In genomic region chr17:65055708-65056638, GRCh38 we compare ENCODE assay signal across 8 cellular contexts. TPM values are rescaled to one million over a fixed set of nuclear protein-coding genes. Genes with fewer than 3 reads are reported as not detected.
DNase-seq lines count a peak whose midpoint lies in the region; ATAC-seq and TF ChIP-seq lines count a peak whose summit lies in the region.

No MANE protein-coding gene starts in this region.

- H3K9me3 Mint-ChIP-seq in activated naive CD4-positive, alpha-beta T cell treated with anti-CD3 and anti-CD28 coated beads, Interleukin-2, amount 10 ng/mL, durations not matched to agents 7 days and 5 days: no peaks in the 10 kb centered on the region
- H3K9me3 Mint-ChIP-seq in glutamatergic neuron (ENCODE audit: unreplicated experiment): peaks cover 5% of the 10 kb centered on the region

- H3K9me3 ChIP-seq in transverse colon: no peaks in the 10 kb centered on the region

- WGBS in transverse colon (ENCODE audit: low coverage in 1 of 2), 2 donors: 0% methylated on average over 3 to 72 of the region's 89 CpGs

- H3K36me3 ChIP-seq in transverse colon: peaks cover 0 to 13% (median 5%) of the 10 kb centered on the region in 4 donors

- peak overlapping the region; percentile 98 to 99 (median 98) for H3K27ac ChIP-seq in transverse colon

- H3K27me3 Mint-ChIP-seq in activated naive CD4-positive, alpha-beta T cell treated with anti-CD3 and anti-CD28 coated beads, Interleukin-2, amount 10 ng/mL, durations not matched to agents 7 days and 5 days: peaks cover 20% of the 10 kb centered on the region
- H3K27me3 Mint-ChIP-seq in glutamatergic neuron (ENCODE audit: unreplicated experiment): peaks cover 10% of the 10 kb centered on the region

- H3K4me1 Mint-ChIP-seq in activated naive CD4-positive, alpha-beta T cell treated with anti-CD3 and anti-CD28 coated beads, Interleukin-2, amount 10 ng/mL, durations not matched to agents 7 days and 5 days: peaks cover 50% of the 10 kb centered on the region
- peaks cover 18% of the 10 kb centered on the region for H3K4me1 Mint-ChIP-seq in glutamatergic neuron (ENCODE audit: low read depth, unreplicated experiment)

- peak overlapping the region; percentile 66 to 97 (median 80) for H3K4me3 ChIP-seq in transverse colon

- H3K4me3 Mint-ChIP-seq in activated naive CD4-positive, alpha-beta T cell treated with anti-CD3 and anti-CD28 coated beads, Interleukin-2, amount 10 ng/mL, durations not matched to agents 7 days and 5 days: peak overlapping the region; percentile 96
- peak overlapping the region; percentile 99 for H3K4me3 Mint-ChIP-seq in glutamatergic neuron (ENCODE audit: unreplicated experiment)

- no peaks in the 10 kb centered on the region for H3K27me3 ChIP-seq in transverse colon

- peaks cover 14 to 51% (median 22%) of the 10 kb centered on the region in 4 donors for H3K4me1 ChIP-seq in transverse colon

- DNase-seq in SKM-1 treated with dmso at 0.1 percent for 144 hours (lab: John Stamatoyannopoulos, UW; ENCODE audit: unreplicated experiment) (peak; percentile 12), SKM-1 (lab: John Stamatoyannopoulos, UW; ENCODE audit: unreplicated experiment) (no peak), RKO (ENCODE audit: low spot score) (peak; percentile 79), glutamatergic neuron (peak; percentile 69), nucleus accumbens (lab: John Stamatoyannopoulos, UW) (peak in 53 of 56 donors; percentile 25 to 80 (median 63)), transverse colon (peak; percentile 69)
- DNase-seq in activated naive CD4-positive, alpha-beta T cell treated with anti-CD3 and anti-CD28 coated beads, Interleukin-2, amount 10 ng/mL, durations not matched to agents 7 days and 5 days: peak; percentile 66

- peak; percentile 4 for TF ChIP-seq POLR2A in transverse colon (IDR thresholded peaks at IDR 0.05)

- peak overlapping the region; percentile 99 for H3K27ac Mint-ChIP-seq in activated naive CD4-positive, alpha-beta T cell treated with anti-CD3 and anti-CD28 coated beads, Interleukin-2, amount 10 ng/mL, durations not matched to agents 7 days and 5 days
- H3K27ac Mint-ChIP-seq in glutamatergic neuron (ENCODE audit: unreplicated experiment): peak overlapping the region; percentile 95

- TF ChIP-seq EP300 in transverse colon (IDR thresholded peaks at IDR 0.05; ENCODE audit: low read depth): no peak

- ATAC-seq in HG02973 (IDR thresholded peaks at IDR 0.05; ENCODE audit: unreplicated experiment): peak; percentile 23

- CTCF ChIA-PET in activated naive CD4-positive, alpha-beta T cell treated with anti-CD3 and anti-CD28 coated beads, Interleukin-2, amount 10 ng/mL, durations not matched to agents 7 days and 5 days (lab: Charles Lee): interaction anchor here (1.2 kb wide), 1 partner anchor 44 kb away, joined by 3 read pairs; no protein-coding TSS in a partner anchor

- in situ Hi-C loops in transverse colon (cut with MboI; ENCODE audit: low pct_ligation_motif_present in 1 of 4, low pct_unique_long_range_greater_than_20kb in 1 of 4, low sequenced_read_pairs in 3 of 4): no loop called here

- peaks cover 47% of the 10 kb centered on the region for H3K36me3 Mint-ChIP-seq in activated naive CD4-positive, alpha-beta T cell treated with anti-CD3 and anti-CD28 coated beads, Interleukin-2, amount 10 ng/mL, durations not matched to agents 7 days and 5 days
- H3K36me3 Mint-ChIP-seq in glutamatergic neuron (ENCODE audit: unreplicated experiment): no peaks in the 10 kb centered on the region

- intact Hi-C loops in transverse colon (cut with DNase I; ENCODE audit: low total_unique reads): loop anchor here (2.0 to 5.0 kb wide), 2 partner anchors 39 to 45 kb away; no protein-coding TSS in a partner anchor

- TF ChIP-seq CTCF in glutamatergic neuron (IDR thresholded peaks at IDR 0.05; ENCODE audit: partially characterized antibody, unreplicated experiment) (no peak), transverse colon (IDR thresholded peaks at IDR 0.05) (no peak)

RNA-seq across cellular contexts. Expression of gene GNA13, which starts 0.6 kb away (rescaled TPM):
- total RNA-seq in glutamatergic neuron (ENCODE audit: unreplicated experiment) (50.7 TPM), transverse colon (10 to 100 TPM; 37.8 to 89.4 (median 76.4) TPM)
